ENCODE assay signal across 8 cellular contexts in the genomic region with DNA sequence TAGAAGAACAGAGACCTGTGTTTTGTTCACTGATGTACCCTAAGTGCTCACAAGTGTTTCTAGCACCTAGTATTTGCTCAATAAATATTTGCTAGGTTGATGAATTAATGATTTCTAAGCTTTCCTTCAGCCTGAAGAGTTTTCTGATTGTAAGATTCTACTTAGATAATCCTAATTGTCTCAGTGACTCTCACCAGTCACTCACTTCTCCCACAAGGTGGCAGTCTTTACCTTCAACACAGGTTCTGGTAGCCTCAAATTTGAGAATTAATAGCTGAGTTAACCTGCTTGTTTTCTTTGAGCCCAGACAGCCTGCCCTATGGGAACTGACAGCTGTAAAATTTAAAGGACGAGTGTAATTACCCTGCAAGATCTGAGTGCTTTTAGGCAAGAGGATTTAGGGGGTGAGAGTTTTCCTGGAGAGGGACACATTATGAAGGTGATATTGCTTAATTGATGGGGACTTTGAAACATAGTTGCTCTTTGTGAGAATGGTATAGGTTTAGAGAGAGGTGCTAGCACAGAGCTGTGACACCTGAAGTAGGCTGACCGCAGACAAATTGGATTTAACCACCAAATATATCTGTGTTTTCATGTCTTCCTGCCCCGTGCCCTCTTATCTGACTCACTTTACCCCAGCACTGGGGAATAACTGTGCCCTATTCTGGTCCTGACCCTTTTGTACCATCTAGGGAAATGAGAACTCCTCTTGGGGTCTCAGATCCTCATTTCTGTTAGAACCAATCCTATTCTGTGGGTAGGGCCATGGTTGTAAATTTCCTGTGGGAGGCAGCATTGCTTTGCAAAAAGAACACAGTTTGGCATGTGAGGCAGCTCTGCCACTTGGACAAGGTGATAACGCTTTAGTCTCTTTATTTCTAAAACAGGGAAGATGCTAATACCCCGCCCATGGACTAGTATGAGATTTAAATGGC. TPM values are rescaled to one million over a fixed set of nuclear protein-coding genes. Genes with fewer than 3 reads are reported as not detected.
DNase-seq lines count a peak whose midpoint lies in the region; ATAC-seq and TF ChIP-seq lines count a peak whose summit lies in the region.

No MANE protein-coding gene starts in this region.

- 30 to 55% (median 34%) methylated on average over 5 of the region's 5 CpGs for WGBS in adrenal gland, 4 donors

- peaks cover 49% of the 10 kb centered on the region for H3K4me1 ChIP-seq in DND-41 (ENCODE audit: insufficient read depth, low read length)
- H3K4me1 ChIP-seq in NT2/D1 (ENCODE audit: insufficient read depth, insufficient read length) = no peaks in the 10 kb centered on the region
- H3K4me1 ChIP-seq in adrenal gland (replicated peaks in 1 of 2) = no peaks in the 10 kb centered on the region
- H3K4me1 ChIP-seq in right atrium auricular region = peaks cover 0 to 5% of the 10 kb centered on the region in 2 donors

- H3K36me3 ChIP-seq in DND-41 (ENCODE audit: insufficient read depth, low read length) (peaks cover 85% of the 10 kb centered on the region), NT2/D1 (ENCODE audit: insufficient read depth, insufficient read length, low read length) (no peaks in the 10 kb centered on the region), adrenal gland (replicated peaks in 1 of 2) (no peaks in the 10 kb centered on the region), right atrium auricular region (no peaks in the 10 kb centered on the region)

- ATAC-seq in DND-41 (ENCODE audit: insufficient read depth, low read depth) (peak; percentile 53), GM19452 (IDR thresholded peaks at IDR 0.05; ENCODE audit: unreplicated experiment) (peak; percentile 36), HG03039 (IDR thresholded peaks at IDR 0.05; ENCODE audit: unreplicated experiment) (no peak)

- H3K9me3 ChIP-seq in DND-41 (ENCODE audit: insufficient read depth, low read length, severe bottlenecking) = no peaks in the 10 kb centered on the region
- no peaks in the 10 kb centered on the region; the same call in 1 of the 2 replicates for H3K9me3 ChIP-seq in NT2/D1 (ENCODE audit: insufficient read depth, low read length)
- H3K9me3 ChIP-seq in adrenal gland (replicated peaks in 1 of 3) = no peaks in the 10 kb centered on the region
- peaks cover 0 to 8% of the 10 kb centered on the region in 2 donors for H3K9me3 ChIP-seq in right atrium auricular region

- no peak overlapping the region for H2AFZ ChIP-seq in DND-41 (ENCODE audit: low read depth, low read length)

- TF ChIP-seq CTCF in DND-41 (IDR thresholded peaks at IDR 0.05; ENCODE audit: borderline replicate concordance, extremely low read depth, low read length, poor library complexity, severe bottlenecking) (peak; percentile 75), adrenal gland (IDR thresholded peaks at IDR 0.05) (peak; percentile 60 to 76 (median 70)), right atrium auricular region (IDR thresholded peaks at IDR 0.05) (peak; percentile 62 to 73)

- H3K27ac ChIP-seq in DND-41 (ENCODE audit: low read length) = peak overlapping the region; percentile 42; the same call in 1 of the 2 replicates
- H3K27ac ChIP-seq in adrenal gland = no peak overlapping the region
- H3K27ac ChIP-seq in right atrium auricular region = no peak overlapping the region

- H3K4me3 ChIP-seq in DND-41 (ENCODE audit: low read depth in 1 of 2, low read length in 2 of 2) = no peak overlapping the region
- no peak overlapping the region for H3K4me3 ChIP-seq in NT2/D1 (ENCODE audit: insufficient read length, low read depth)
- H3K4me3 ChIP-seq in adrenal gland = no peak overlapping the region
- no peak overlapping the region for H3K4me3 ChIP-seq in right atrium auricular region
- H3K4me3 ChIP-seq in skeletal muscle cell (ENCODE audit: low read depth, low read length) = no peak overlapping the region

- H3K79me2 ChIP-seq in DND-41 (ENCODE audit: insufficient read depth, low read length) = peaks cover 100% of the 10 kb centered on the region

- peak overlapping the region; percentile 27 for H3K4me2 ChIP-seq in DND-41 (ENCODE audit: insufficient read depth, low read length)

- intact Hi-C loops in adrenal gland (cut with DNase I) = loop anchor here in 1 of 2 donors (5.0 to 10.0 kb wide), 2 partner anchors 151 to 189 kb away; no protein-coding TSS in a partner anchor

- no peak for TF ChIP-seq POLR2A in adrenal gland (IDR thresholded peaks at IDR 0.05)

- DNase-seq in DND-41 (no peak), HS-5 (ENCODE audit: low read depth) (peak; percentile 26), NT2/D1 (ENCODE audit: low read depth, low spot score) (peak; percentile 65), adrenal gland (peak; percentile 23 to 72 (median 41)), right atrium auricular region (ENCODE audit: low spot score) (no peak), skeletal muscle cell (ENCODE audit: low read depth) (peak; percentile 23)

- no peak overlapping the region for H3K9ac ChIP-seq in DND-41 (ENCODE audit: low read depth, low read length)
- H3K9ac ChIP-seq in NT2/D1 (ENCODE audit: insufficient read length, low read depth) = no peak overlapping the region

- H4K20me1 ChIP-seq in DND-41 (ENCODE audit: insufficient read depth, low read length) = peaks cover 80% of the 10 kb centered on the region

- H3K27me3 ChIP-seq in DND-41 (ENCODE audit: insufficient read depth, low read length, poor library complexity) (no peaks in the 10 kb centered on the region), NT2/D1 (ENCODE audit: insufficient read depth, insufficient read length) (no peaks in the 10 kb centered on the region), adrenal gland (no peaks in the 10 kb centered on the region), right atrium auricular region (no peaks in the 10 kb centered on the region)

RNA-seq across cellular contexts. Expression of a gene that starts 27.7 kb away (rescaled TPM):
- total RNA-seq in adrenal gland = 10 to 100 TPM in 7 of 8 donors, 1 to 10 TPM in 1; 1.8 to 18.4 (median 14.5) TPM
- polyA plus RNA-seq in adrenal gland = 1 to 10 TPM; 1.7 to 4.1 (median 3.5) TPM
- 1 to 10 TPM; 3.1 to 4.9 TPM for total RNA-seq in right atrium auricular region

Comparison
In these comparisons a context has a peak if more than half of its experiments do, and no peak if none do; other contexts are left out.
1. DNase-seq: peak in HS-5 (single experiment), NT2/D1 (single experiment), adrenal gland (7 of 7) and skeletal muscle cell (single experiment); none in DND-41 (single experiment) and right atrium auricular region (single experiment).
2. Peak in every context shown above with its lines, with median percentiles within 50 percentile points of each other: CTCF ChIP-seq.